1 cellular context compared by ENCODE assay signal in the genomic region with DNA sequence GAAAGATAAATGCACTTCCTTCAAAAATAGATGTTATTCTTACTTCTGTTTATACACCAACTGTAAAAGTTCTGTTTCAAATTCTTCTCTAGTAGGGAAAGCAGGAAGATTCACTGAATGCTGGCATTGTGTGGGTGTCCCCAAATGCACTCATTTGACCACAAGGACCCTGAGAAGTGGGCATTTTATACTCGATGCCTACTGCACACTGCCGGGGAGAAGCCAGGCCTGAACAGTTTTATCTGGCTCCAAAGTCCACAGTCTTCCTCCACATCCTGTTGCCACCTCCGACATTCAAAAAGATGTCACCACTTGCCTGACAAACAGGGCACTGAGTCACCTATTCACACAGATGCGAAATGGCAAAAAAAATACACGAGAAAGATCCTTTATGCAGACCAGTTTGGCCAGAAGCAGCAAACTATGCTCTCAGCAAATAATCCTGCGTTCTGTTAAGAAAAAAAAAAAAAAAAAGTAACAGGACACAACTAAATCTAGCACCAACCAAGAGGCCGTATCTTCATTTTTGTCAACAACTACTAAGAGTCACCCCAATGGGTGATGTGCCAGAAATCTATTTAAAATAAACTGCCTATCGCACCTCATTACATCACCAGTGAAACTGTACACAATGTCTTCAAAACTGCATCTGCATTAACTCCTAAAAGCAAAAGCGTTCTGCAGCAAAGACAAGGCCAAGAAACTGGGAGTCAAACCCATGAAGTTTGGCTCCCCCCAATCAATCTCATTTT.
A peak's percentile ranks its signal among the peaks of the same experiment; 100 is the strongest.
TF ChIP-seq lines count a peak whose summit lies in the region.

No MANE protein-coding gene starts in this region.

TF ChIP-seq in K562, 482 proteins besides CTCF, POLR2A, EP300 and RAD21 (continued from another document and continues in another):
- TF ChIP-seq, protein P1, sequence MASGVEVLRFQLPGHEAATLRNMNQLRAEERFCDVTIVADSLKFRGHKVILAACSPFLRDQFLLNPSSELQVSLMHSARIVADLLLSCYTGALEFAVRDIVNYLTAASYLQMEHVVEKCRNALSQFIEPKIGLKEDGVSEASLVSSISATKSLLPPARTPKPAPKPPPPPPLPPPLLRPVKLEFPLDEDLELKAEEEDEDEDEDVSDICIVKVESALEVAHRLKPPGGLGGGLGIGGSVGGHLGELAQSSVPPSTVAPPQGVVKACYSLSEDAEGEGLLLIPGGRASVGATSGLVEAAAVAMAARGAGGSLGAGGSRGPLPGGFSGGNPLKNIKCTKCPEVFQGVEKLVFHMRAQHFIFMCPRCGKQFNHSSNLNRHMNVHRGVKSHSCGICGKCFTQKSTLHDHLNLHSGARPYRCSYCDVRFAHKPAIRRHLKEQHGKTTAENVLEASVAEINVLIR (CRISPR knock-in tag; IDR thresholded peaks at IDR 0.05), result 0 out of 2 replicates have a peak, but pooled peaks have one; percentile 9
- TF ChIP-seq RNF2 (IDR thresholded peaks at IDR 0.05) (no peak), CREBBP (IDR thresholded peaks at IDR 0.05; ENCODE audit: low read depth, low read length) (no peak), SMARCA4 (IDR thresholded peaks at IDR 0.05) (peak; percentile 34; the same call in 1 of the 2 replicates), BCOR (IDR thresholded peaks at IDR 0.05) (no peak), YBX1 (IDR thresholded peaks at IDR 0.05) (no peak), FOXK2 (conservative IDR thresholded peaks at IDR 0.05 in 1 of 2, IDR thresholded peaks at IDR 0.05 in 1 of 2; ENCODE audit: low read depth in 2 of 2) (peak; percentile 19 to 30; a peak in 1 of 4 replicates), SMAD2 (IDR thresholded peaks at IDR 0.05; ENCODE audit: low read depth, low read length) (no peak), HIVEP1 (CRISPR knock-in tag; IDR thresholded peaks at IDR 0.05) (no peak), SMAD1 (IDR thresholded peaks at IDR 0.05; ENCODE audit: low read depth, low read length, partially characterized antibody) (no peak), ZNF589 (CRISPR knock-in tag; IDR thresholded peaks at IDR 0.05; ENCODE audit: low read depth) (no peak; the same call in 1 of the 2 replicates), TOE1 (IDR thresholded peaks at IDR 0.05; ENCODE audit: borderline replicate concordance) (no peak), TOE1 (CRISPR knock-in tag; IDR thresholded peaks at IDR 0.05; ENCODE audit: borderline replicate concordance, low read depth) (no peak), ZNF436 (CRISPR knock-in tag; IDR thresholded peaks at IDR 0.05) (no peak), CREM (IDR thresholded peaks at IDR 0.05; ENCODE audit: low read depth) (0 out of 2 replicates have a peak, but pooled peaks have one; percentile 10), ZNF699 (CRISPR knock-in tag; IDR thresholded peaks at IDR 0.05; ENCODE audit: insufficient replicate concordance) (no peak), ZNF717 (CRISPR knock-in tag; IDR thresholded peaks at IDR 0.05) (no peak), TAF7 (tag; IDR thresholded peaks at IDR 0.05) (peak; percentile 8; the same call in 1 of the 2 replicates), ZNF175 (CRISPR knock-in tag; IDR thresholded peaks at IDR 0.05; ENCODE audit: low read depth) (0 out of 2 replicates have a peak, but pooled peaks have one; percentile 23), ZNF140 (CRISPR knock-in tag; IDR thresholded peaks at IDR 0.05) (no peak), NFE2 (IDR thresholded peaks at IDR 0.05; ENCODE audit: low read depth) (peak; percentile 19; the same call in 1 of the 2 replicates), GATA2 (CRISPR knock-in tag; IDR thresholded peaks at IDR 0.05) (peak; percentile 53; the same call in 1 of the 2 replicates), NR2C2 (CRISPR knock-in tag; IDR thresholded peaks at IDR 0.05) (no peak), NR2C2 (tag; IDR thresholded peaks at IDR 0.05) (no peak; the same call in 1 of the 2 replicates), ZNF384 (IDR thresholded peaks at IDR 0.05; ENCODE audit: low read depth, low read length) (0 out of 2 replicates have a peak, but pooled peaks have one; percentile 43), BACH1 (tag; IDR thresholded peaks at IDR 0.05) (peak; percentile 53; the same call in 1 of the 2 replicates), ZFP1 (CRISPR knock-in tag; IDR thresholded peaks at IDR 0.05) (0 out of 2 replicates have a peak, but pooled peaks have one; percentile 33), ZNF551 (CRISPR knock-in tag; IDR thresholded peaks at IDR 0.05) (no peak), NCOA4 (IDR thresholded peaks at IDR 0.05; ENCODE audit: partially characterized antibody) (no peak), MYC (IDR thresholded peaks at IDR 0.05; ENCODE audit: low read depth, low read length) (no peak), MYC (CRISPR knock-in tag; IDR thresholded peaks at IDR 0.05; ENCODE audit: borderline replicate concordance, low read depth) (no peak)
- TF ChIP-seq, protein P2, sequence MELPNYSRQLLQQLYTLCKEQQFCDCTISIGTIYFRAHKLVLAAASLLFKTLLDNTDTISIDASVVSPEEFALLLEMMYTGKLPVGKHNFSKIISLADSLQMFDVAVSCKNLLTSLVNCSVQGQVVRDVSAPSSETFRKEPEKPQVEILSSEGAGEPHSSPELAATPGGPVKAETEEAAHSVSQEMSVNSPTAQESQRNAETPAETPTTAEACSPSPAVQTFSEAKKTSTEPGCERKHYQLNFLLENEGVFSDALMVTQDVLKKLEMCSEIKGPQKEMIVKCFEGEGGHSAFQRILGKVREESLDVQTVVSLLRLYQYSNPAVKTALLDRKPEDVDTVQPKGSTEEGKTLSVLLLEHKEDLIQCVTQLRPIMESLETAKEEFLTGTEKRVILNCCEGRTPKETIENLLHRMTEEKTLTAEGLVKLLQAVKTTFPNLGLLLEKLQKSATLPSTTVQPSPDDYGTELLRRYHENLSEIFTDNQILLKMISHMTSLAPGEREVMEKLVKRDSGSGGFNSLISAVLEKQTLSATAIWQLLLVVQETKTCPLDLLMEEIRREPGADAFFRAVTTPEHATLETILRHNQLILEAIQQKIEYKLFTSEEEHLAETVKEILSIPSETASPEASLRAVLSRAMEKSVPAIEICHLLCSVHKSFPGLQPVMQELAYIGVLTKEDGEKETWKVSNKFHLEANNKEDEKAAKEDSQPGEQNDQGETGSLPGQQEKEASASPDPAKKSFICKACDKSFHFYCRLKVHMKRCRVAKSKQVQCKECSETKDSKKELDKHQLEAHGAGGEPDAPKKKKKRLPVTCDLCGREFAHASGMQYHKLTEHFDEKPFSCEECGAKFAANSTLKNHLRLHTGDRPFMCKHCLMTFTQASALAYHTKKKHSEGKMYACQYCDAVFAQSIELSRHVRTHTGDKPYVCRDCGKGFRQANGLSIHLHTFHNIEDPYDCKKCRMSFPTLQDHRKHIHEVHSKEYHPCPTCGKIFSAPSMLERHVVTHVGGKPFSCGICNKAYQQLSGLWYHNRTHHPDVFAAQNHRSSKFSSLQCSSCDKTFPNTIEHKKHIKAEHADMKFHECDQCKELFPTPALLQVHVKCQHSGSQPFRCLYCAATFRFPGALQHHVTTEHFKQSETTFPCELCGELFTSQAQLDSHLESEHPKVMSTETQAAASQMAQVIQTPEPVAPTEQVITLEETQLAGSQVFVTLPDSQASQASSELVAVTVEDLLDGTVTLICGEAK (IDR thresholded peaks at IDR 0.05), result peak; percentile 7; the same call in 1 of the 2 replicates
- TF ChIP-seq, protein P2 (CRISPR knock-in tag; IDR thresholded peaks at IDR 0.05), result no peak
- TF ChIP-seq, protein P3, sequence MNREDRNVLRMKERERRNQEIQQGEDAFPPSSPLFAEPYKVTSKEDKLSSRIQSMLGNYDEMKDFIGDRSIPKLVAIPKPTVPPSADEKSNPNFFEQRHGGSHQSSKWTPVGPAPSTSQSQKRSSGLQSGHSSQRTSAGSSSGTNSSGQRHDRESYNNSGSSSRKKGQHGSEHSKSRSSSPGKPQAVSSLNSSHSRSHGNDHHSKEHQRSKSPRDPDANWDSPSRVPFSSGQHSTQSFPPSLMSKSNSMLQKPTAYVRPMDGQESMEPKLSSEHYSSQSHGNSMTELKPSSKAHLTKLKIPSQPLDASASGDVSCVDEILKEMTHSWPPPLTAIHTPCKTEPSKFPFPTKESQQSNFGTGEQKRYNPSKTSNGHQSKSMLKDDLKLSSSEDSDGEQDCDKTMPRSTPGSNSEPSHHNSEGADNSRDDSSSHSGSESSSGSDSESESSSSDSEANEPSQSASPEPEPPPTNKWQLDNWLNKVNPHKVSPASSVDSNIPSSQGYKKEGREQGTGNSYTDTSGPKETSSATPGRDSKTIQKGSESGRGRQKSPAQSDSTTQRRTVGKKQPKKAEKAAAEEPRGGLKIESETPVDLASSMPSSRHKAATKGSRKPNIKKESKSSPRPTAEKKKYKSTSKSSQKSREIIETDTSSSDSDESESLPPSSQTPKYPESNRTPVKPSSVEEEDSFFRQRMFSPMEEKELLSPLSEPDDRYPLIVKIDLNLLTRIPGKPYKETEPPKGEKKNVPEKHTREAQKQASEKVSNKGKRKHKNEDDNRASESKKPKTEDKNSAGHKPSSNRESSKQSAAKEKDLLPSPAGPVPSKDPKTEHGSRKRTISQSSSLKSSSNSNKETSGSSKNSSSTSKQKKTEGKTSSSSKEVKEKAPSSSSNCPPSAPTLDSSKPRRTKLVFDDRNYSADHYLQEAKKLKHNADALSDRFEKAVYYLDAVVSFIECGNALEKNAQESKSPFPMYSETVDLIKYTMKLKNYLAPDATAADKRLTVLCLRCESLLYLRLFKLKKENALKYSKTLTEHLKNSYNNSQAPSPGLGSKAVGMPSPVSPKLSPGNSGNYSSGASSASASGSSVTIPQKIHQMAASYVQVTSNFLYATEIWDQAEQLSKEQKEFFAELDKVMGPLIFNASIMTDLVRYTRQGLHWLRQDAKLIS (CRISPR knock-in tag; IDR thresholded peaks at IDR 0.05), result no peak
- TF ChIP-seq, protein P4, sequence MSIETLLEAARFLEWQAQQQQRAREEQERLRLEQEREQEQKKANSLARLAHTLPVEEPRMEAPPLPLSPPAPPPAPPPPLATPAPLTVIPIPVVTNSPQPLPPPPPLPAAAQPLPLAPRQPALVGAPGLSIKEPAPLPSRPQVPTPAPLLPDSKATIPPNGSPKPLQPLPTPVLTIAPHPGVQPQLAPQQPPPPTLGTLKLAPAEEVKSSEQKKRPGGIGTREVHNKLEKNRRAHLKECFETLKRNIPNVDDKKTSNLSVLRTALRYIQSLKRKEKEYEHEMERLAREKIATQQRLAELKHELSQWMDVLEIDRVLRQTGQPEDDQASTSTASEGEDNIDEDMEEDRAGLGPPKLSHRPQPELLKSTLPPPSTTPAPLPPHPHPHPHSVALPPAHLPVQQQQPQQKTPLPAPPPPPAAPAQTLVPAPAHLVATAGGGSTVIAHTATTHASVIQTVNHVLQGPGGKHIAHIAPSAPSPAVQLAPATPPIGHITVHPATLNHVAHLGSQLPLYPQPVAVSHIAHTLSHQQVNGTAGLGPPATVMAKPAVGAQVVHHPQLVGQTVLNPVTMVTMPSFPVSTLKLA (conservative IDR thresholded peaks at IDR 0.05), result no peak
- TF ChIP-seq, protein P5, sequence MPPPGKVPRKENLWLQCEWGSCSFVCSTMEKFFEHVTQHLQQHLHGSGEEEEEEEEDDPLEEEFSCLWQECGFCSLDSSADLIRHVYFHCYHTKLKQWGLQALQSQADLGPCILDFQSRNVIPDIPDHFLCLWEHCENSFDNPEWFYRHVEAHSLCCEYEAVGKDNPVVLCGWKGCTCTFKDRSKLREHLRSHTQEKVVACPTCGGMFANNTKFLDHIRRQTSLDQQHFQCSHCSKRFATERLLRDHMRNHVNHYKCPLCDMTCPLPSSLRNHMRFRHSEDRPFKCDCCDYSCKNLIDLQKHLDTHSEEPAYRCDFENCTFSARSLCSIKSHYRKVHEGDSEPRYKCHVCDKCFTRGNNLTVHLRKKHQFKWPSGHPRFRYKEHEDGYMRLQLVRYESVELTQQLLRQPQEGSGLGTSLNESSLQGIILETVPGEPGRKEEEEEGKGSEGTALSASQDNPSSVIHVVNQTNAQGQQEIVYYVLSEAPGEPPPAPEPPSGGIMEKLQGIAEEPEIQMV (tag; conservative IDR thresholded peaks at IDR 0.05; ENCODE audit: low read depth), result no peak
- TF ChIP-seq, protein P6, sequence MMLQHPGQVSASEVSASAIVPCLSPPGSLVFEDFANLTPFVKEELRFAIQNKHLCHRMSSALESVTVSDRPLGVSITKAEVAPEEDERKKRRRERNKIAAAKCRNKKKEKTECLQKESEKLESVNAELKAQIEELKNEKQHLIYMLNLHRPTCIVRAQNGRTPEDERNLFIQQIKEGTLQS (IDR thresholded peaks at IDR 0.05), result peak; percentile 47; the same call in 1 of the 2 replicates
- TF ChIP-seq, protein P6 (CRISPR knock-in tag; conservative IDR thresholded peaks at IDR 0.05), result no peak
